ENCODE assay signal across 16 cellular contexts in genomic region chr3:48997714-48998637, GRCh38. TPM values are rescaled to one million over a fixed set of nuclear protein-coding genes. Genes with fewer than 3 reads are reported as not detected.
DNase-seq lines count a peak whose midpoint lies in the region; ATAC-seq, FAIRE-seq and TF ChIP-seq lines count a peak whose summit lies in the region.
"Had no signal": no experiment of that assay in that cellular context is flagged by ENCODE, and none has a peak within 500 bp of the region (broad histone marks: within the 10 kb centered on the region; RNA-seq: fewer than 3 reads in every experiment).

No MANE protein-coding gene starts in this region.

- no peaks in the 10 kb centered on the region for H3K27me3 ChIP-seq in pancreas
- H3K27me3 ChIP-seq: ovary had no signal

- no peaks in the 10 kb centered on the region for H3K9me3 ChIP-seq in pancreas
- H3K9me3 ChIP-seq: ovary had no signal

- peak; percentile 25 for DNase-seq in NCI-H1436 (lab: John Stamatoyannopoulos, UW)
- DNase-seq in NCI-H1436 treated with DMSO at 0.1 percent for 48 hours (lab: John Stamatoyannopoulos, UW), result no peak
- DNase-seq in NCI-H345 treated with DMSO at 0.1 percent for 48 hours (lab: John Stamatoyannopoulos, UW; ENCODE audit: unreplicated experiment), result peak; percentile 35
- peak; percentile 75 for DNase-seq in ecto neural progenitor cell (ENCODE audit: low spot score)
- DNase-seq in pancreas, result no peak
- DNase-seq in stimulated activated CD4-positive, alpha-beta T cell treated with anti-CD3 and anti-CD28 coated beads, Interleukin-12 subunit alpha, Interleukin-12 subunit beta, amount 100 ng/mL, for 4 hours, result no peak
- DNase-seq: activated CD8-positive, alpha-beta T cell treated with anti-CD3 and anti-CD28 coated beads for 36 hours; activated naive CD4-positive, alpha-beta T cell; DND-41; Kasumi-1; T1000 had no signal

- intact Hi-C loops in pancreas (cut with DNase I), result no loop called here

- no peaks in the 10 kb centered on the region for H3K36me3 ChIP-seq in pancreas
- H3K36me3 ChIP-seq: ovary had no signal

- TF ChIP-seq CTCF in pancreas (IDR thresholded peaks at IDR 0.05), result no peak

- WGBS in pancreas, 2 donors, result 81 to 84% methylated on average over 17 to 20 of the region's 20 CpGs

- peak in 3 of 4 donors; percentile 24 to 62 (median 62) for ATAC-seq in pancreas
- ATAC-seq in GM18867 (IDR thresholded peaks at IDR 0.05; ENCODE audit: unreplicated experiment), result no peak
- ATAC-seq in HG03442 (IDR thresholded peaks at IDR 0.05; ENCODE audit: unreplicated experiment), result no peak
- ATAC-seq: activated CD8-positive, alpha-beta T cell treated with anti-CD3 and anti-CD28 coated beads for 36 hours; GM12878 had no signal

- H3K4me1 ChIP-seq in pancreas, result no peaks in the 10 kb centered on the region

- H3K4me3 ChIP-seq in pancreas, result no peak overlapping the region
- H3K4me3 ChIP-seq: GM12878, ovary had no signal

- no peak for FAIRE-seq in pancreas (lab: Jason Lieb, UNC)
- FAIRE-seq: GM12878 had no signal

- H3K27ac ChIP-seq in pancreas, result no peak overlapping the region
- H3K27ac ChIP-seq: epithelial cell of prostate, ovary had no signal

RNA-seq across cellular contexts. Expression of gene P4HTM, which starts 7.9 kb away (rescaled TPM):
- total RNA-seq in pancreas, result 10 to 100 TPM; 29.9 to 42.4 (median 38.0) TPM
- polyA plus RNA-seq in pancreas, result 100 to 1,000 TPM in 1 of 2 donors, 10 to 100 TPM in 1; 56.6 to 108 TPM

RNA-seq across cellular contexts. Expression of gene WDR6, which starts 9.2 kb away (rescaled TPM):
- 100 to 1,000 TPM in 1 of 6 donors, 10 to 100 TPM in 5; 57.1 to 155 (median 83.4) TPM for total RNA-seq in pancreas
- 100 to 1,000 TPM; 271 to 374 TPM for polyA plus RNA-seq in pancreas

RNA-seq across cellular contexts. Expression of gene DALRD3, which starts 20.4 kb away (rescaled TPM):
- 10 to 100 TPM; 19.5 to 31.8 (median 25.3) TPM for total RNA-seq in pancreas
- polyA plus RNA-seq in pancreas, result 10 to 100 TPM; 37.1 to 57.2 TPM

RNA-seq across cellular contexts. Expression of gene NDUFAF3, which starts 23.9 kb away (rescaled TPM):
- 10 to 100 TPM; 20.9 to 33.9 (median 30.6) TPM for total RNA-seq in pancreas
- 10 to 100 TPM; 63.7 to 72.1 TPM for polyA plus RNA-seq in pancreas

RNA-seq across cellular contexts. Expression of gene IMPDH2, which starts 31.2 kb away (rescaled TPM):
- 100 to 1,000 TPM; 107 to 320 (median 174) TPM for total RNA-seq in pancreas
- 100 to 1,000 TPM; 147 to 150 TPM for polyA plus RNA-seq in pancreas

Comparison
In these comparisons a context has a peak if more than half of its experiments do, and no peak if none do; other contexts are left out.
1. DNase-seq: peak in NCI-H1436 (single experiment), NCI-H345 treated with DMSO at 0.1 percent for 48 hours (single experiment) and ecto neural progenitor cell (single experiment); none in NCI-H1436 treated with DMSO at 0.1 percent for 48 hours (single experiment), pancreas (0 of 6) and stimulated activated CD4-positive, alpha-beta T cell treated with anti-CD3 and anti-CD28 coated beads, Interleukin-12 subunit alpha, Interleukin-12 subunit beta, amount 100 ng/mL, for 4 hours (single experiment).
2. ATAC-seq: peak in pancreas (3 of 4); none in GM18867 (single experiment) and HG03442 (single experiment).